ENCODE assay signal across 7 cellular contexts in the genomic region with DNA sequence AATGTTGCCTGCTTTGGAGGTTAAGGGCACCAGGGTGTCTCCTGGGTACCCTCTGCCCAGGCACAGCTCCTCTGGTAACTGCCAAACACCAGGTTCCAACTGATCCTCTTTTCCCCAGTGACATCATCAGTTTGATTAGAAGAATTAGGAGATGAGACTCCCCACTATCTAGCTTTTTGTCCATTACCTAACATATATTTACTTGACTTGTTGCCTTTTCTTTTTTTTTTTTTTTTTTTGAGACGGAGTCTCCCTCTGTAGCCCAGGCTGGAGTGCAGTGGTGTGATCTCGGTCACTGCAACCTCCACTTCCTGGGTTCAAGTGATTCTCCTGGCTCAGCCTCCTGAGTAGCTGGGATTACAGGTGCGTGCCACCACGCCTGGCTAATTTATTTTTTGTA. TPM values are rescaled to one million over a fixed set of nuclear protein-coding genes. Genes with fewer than 3 reads are reported as not detected.
DNase-seq lines count a peak whose midpoint lies in the region; ATAC-seq, FAIRE-seq and TF ChIP-seq lines count a peak whose summit lies in the region.
"Not testable (repeated sequence)": the region's sequence is repeated elsewhere in the genome, so short reads cannot be mapped to it uniquely, and the experiment has no call there.
"Had no signal": no experiment of that assay in that cellular context is flagged by ENCODE, and none has a peak within 500 bp of the region (broad histone marks: within the 10 kb centered on the region; RNA-seq: fewer than 3 reads in every experiment).

A gene with protein sequence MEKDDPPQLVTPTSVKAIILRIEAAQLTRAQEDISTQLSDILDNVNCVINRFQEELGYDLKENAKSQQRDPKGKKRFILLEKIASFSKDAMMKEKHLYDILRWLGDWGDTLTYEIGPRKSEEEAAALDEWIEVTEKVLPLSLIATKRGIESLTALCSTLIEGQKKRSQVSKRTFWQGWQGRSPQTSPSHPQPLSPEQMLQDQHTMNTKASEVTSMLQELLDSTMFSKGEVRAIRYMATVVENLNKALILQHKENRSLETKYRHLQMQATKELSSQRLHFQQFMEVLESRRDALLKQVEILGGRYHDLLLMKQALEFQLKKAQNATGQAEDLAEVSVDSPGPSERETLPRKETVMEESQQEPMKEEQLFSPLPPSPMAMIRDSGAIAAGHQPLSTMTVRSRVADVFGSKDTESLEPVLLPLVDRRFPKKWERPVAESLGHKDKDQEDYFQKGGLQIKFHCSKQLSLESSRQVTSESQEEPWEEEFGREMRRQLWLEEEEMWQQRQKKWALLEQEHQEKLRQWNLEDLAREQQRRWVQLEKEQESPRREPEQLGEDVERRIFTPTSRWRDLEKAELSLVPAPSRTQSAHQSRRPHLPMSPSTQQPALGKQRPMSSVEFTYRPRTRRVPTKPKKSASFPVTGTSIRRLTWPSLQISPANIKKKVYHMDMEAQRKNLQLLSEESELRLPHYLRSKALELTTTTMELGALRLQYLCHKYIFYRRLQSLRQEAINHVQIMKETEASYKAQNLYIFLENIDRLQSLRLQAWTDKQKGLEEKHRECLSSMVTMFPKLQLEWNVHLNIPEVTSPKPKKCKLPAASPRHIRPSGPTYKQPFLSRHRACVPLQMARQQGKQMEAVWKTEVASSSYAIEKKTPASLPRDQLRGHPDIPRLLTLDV (minus strand): TSS at position 101 of the 400 bp plus-strand sequence. CDS start 162 bp downstream, outside the sequence.

- not testable (repeated sequence) for H2BK15ac ChIP-seq in H1 (ENCODE audit: low read length)

- not testable (repeated sequence) for TF ChIP-seq POLR2A in H1 (IDR thresholded peaks at IDR 0.05; ENCODE audit: control extremely low read depth in 1 of 2, low read depth in 2 of 2, low read length in 2 of 2); HepG2 (IDR thresholded peaks at IDR 0.05; ENCODE audit: insufficient read depth in 1 of 2, low read depth in 2 of 2, low read length in 2 of 2)

- H3K4me2 ChIP-seq in BLaER1 treated with 17β-estradiol and CSF1 and Interleukin-3, amounts not matched to agents 10 nM and 100 nM = peak within 1 kb of the TSS; percentile 27 to 56 (median 41); a peak in 20 of 22 replicates
- not testable (repeated sequence) for H3K4me2 ChIP-seq in H1 (ENCODE audit: insufficient read depth in 1 of 2, low read depth in 2 of 2, low read length in 2 of 2); HepG2 (ENCODE audit: low read depth, low read length)

- not testable (repeated sequence) for H2BK5ac ChIP-seq in H1 (ENCODE audit: low read depth, low read length)

- not testable (repeated sequence) for H2BK12ac ChIP-seq in H1 (ENCODE audit: low read depth, low read length)

- H3K4me1 ChIP-seq in BLaER1 treated with 17β-estradiol and CSF1 and Interleukin-3, amounts not matched to agents 10 nM and 100 nM = peaks cover 8 to 29% (median 19%) of the 10 kb centered on the region in 10 experiments; a peak in 19 of 20 replicates
- not testable (repeated sequence) for H3K4me1 ChIP-seq in H1 (replicated peaks in 1 of 4; ENCODE audit: control insufficient read depth in 3 of 4, insufficient read depth in 4 of 4, low read length in 3 of 4)
- peaks cover 21% of the 10 kb centered on the region for H3K4me1 ChIP-seq in HepG2 (ENCODE audit: insufficient read depth, low read length)

- not testable (repeated sequence) for H3K14ac ChIP-seq in H1 (ENCODE audit: insufficient read length)

- H3K9me3 ChIP-seq in BLaER1 treated with 17β-estradiol and CSF1 and Interleukin-3, amounts not matched to agents 10 nM and 100 nM (replicated peaks in 1 of 11) = peaks cover 10 to 18% (median 15%) of the 10 kb centered on the region in 11 experiments
- H3K9me3 ChIP-seq in SK-N-MC (ENCODE audit: low read depth, low read length); H1 (ENCODE audit: insufficient read depth in 2 of 2, low read depth in 1 of 2, low read length in 1 of 2); HepG2 (ENCODE audit: low read length): not testable (repeated sequence)

- H3K27me3 ChIP-seq in BLaER1 treated with 17β-estradiol and CSF1 and Interleukin-3, amounts not matched to agents 10 nM and 100 nM; H1 (replicated peaks in 1 of 4; ENCODE audit: control insufficient read depth in 3 of 4, extremely low read depth in 1 of 4, insufficient read depth in 3 of 4, low read length in 3 of 4); HepG2 (ENCODE audit: control insufficient read depth in 1 of 2, insufficient read depth in 2 of 2, low read length in 2 of 2): not testable (repeated sequence)

- H2AK5ac ChIP-seq in H1 (ENCODE audit: low read depth, low read length) = 0 out of 2 replicates have a peak within 1 kb of the TSS, but pooled peaks have one; percentile 53

- not testable (repeated sequence) for FAIRE-seq in H1 (lab: Jason Lieb, UNC); HepG2 (lab: Jason Lieb, UNC)

- not testable (repeated sequence) for H2BK20ac ChIP-seq in H1 (ENCODE audit: low read length)

- H3K36me3 ChIP-seq in BLaER1 treated with 17β-estradiol and CSF1 and Interleukin-3, amounts not matched to agents 10 nM and 100 nM = peaks cover 0 to 11% (median 2%) of the 10 kb centered on the region in 11 experiments; a peak in 10 of 22 replicates
- not testable (repeated sequence) for H3K36me3 ChIP-seq in SK-N-MC (ENCODE audit: insufficient read depth, low read length); H1 (ENCODE audit: control insufficient read depth in 2 of 4, insufficient read depth in 4 of 4, low read length in 3 of 4); HepG2 (replicated peaks in 1 of 2; ENCODE audit: control insufficient read depth in 1 of 2, insufficient read depth in 2 of 2, low read length in 2 of 2)

- H2BK120ac ChIP-seq in H1 (replicated peaks; ENCODE audit: low read depth, low read length) = not testable (repeated sequence)

- not testable (repeated sequence) for H3K27ac ChIP-seq in BLaER1 treated with 17β-estradiol and CSF1 and Interleukin-3, amounts not matched to agents 10 nM and 100 nM; H1 (ENCODE audit: low read depth, low read length); HepG2 (ENCODE audit: extremely low read length, insufficient read depth, low read length)
- peak within 1 kb of the TSS; percentile 42 for H3K27ac ChIP-seq in SK-N-MC

- intact Hi-C loops in HepG2 (cut with micrococcal nuclease; ENCODE audit: unreplicated experiment) = not testable (repeated sequence)

- not testable (repeated sequence) for H3K9ac ChIP-seq in BLaER1 treated with 17β-estradiol and CSF1 and Interleukin-3, amounts not matched to agents 10 nM and 100 nM; H1 (replicated peaks in 1 of 4; ENCODE audit: extremely low read depth in 1 of 4, low read depth in 3 of 4, low read length in 3 of 4); HepG2 (ENCODE audit: insufficient read depth, low read depth, low read length)
- H3K9ac ChIP-seq in SK-N-MC (ENCODE audit: insufficient read length) = peak within 1 kb of the TSS; percentile 29

- H3K27me3 Mint-ChIP-seq in IgD-negative memory B cell; stimulated activated naive CD8-positive, alpha-beta T cell treated with anti-CD3 and anti-CD28 coated beads, Interleukin-15, amount 100 ng/mL, for 72 hours: not testable (repeated sequence)

- ATAC-seq in HepG2; stimulated activated naive CD8-positive, alpha-beta T cell treated with anti-CD3 and anti-CD28 coated beads, Interleukin-15, amount 100 ng/mL, for 72 hours: not testable (repeated sequence)

- not testable (repeated sequence) for H4K5ac ChIP-seq in H1 (ENCODE audit: insufficient read length, low read depth, low read length)

- not testable (repeated sequence) for H2AFZ ChIP-seq in H1 (ENCODE audit: low read length); HepG2 (ENCODE audit: low read length)

- H3K27ac Mint-ChIP-seq in IgD-negative memory B cell = peak within 1 kb of the TSS in 2 of 3 donors; percentile 23 to 76
- H3K27ac Mint-ChIP-seq in stimulated activated naive CD8-positive, alpha-beta T cell treated with anti-CD3 and anti-CD28 coated beads, Interleukin-15, amount 100 ng/mL, for 72 hours = peak within 1 kb of the TSS; percentile 16 to 90

- in situ Hi-C loops in HepG2 (cut with HindIII; ENCODE audit: extremely low pct_ligation_motif_present, low pct_unique_long_range_greater_than_20kb) = not testable (repeated sequence)

- not testable (repeated sequence) for H4K8ac ChIP-seq in H1 (ENCODE audit: extremely low read depth, insufficient read depth, low read length)

- TF ChIP-seq EP300 in H1 (IDR thresholded peaks at IDR 0.05; ENCODE audit: borderline replicate concordance in 1 of 2, low read depth in 2 of 2, low read length in 2 of 2); HepG2 (IDR thresholded peaks at IDR 0.05; ENCODE audit: low read depth in 2 of 2, low read length in 2 of 2); HepG2 (CRISPR knock-in tag; IDR thresholded peaks at IDR 0.05; ENCODE audit: borderline replicate concordance): not testable (repeated sequence)

- not testable (repeated sequence) for H3K4me3 Mint-ChIP-seq in IgD-negative memory B cell
- H3K4me3 Mint-ChIP-seq in stimulated activated naive CD8-positive, alpha-beta T cell treated with anti-CD3 and anti-CD28 coated beads, Interleukin-15, amount 100 ng/mL, for 72 hours = peak within 1 kb of the TSS in 1 of 2 donors; percentile 13

- not testable (repeated sequence) for H3K36me3 Mint-ChIP-seq in IgD-negative memory B cell

- not testable (repeated sequence) for TF ChIP-seq CTCF in H1 (IDR thresholded peaks at IDR 0.05; ENCODE audit: control extremely low read depth in 1 of 3, insufficient read depth in 1 of 3, low read depth in 1 of 3, low read length in 3 of 3); HepG2 (CRISPR knock-in tag; IDR thresholded peaks at IDR 0.05)

- not testable (repeated sequence) for H3K18ac ChIP-seq in H1 (ENCODE audit: extremely low read depth, low read length)

- not testable (repeated sequence) for H3K79me1 ChIP-seq in H1 (ENCODE audit: low read depth, low read length)

- not testable (repeated sequence) for H4K20me1 ChIP-seq in BLaER1 treated with 17β-estradiol and CSF1 and Interleukin-3, amounts not matched to agents 10 nM and 100 nM; H1 (replicated peaks in 1 of 2; ENCODE audit: control insufficient read depth in 1 of 2, insufficient read depth in 2 of 2, low read length in 2 of 2); HepG2 (ENCODE audit: insufficient read depth, low read length)

- not testable (repeated sequence) for H3K9me3 Mint-ChIP-seq in IgD-negative memory B cell; stimulated activated naive CD8-positive, alpha-beta T cell treated with anti-CD3 and anti-CD28 coated beads, Interleukin-15, amount 100 ng/mL, for 72 hours

- DNase-seq in SK-N-MC (ENCODE audit: low read depth, low spot score); H1 (ENCODE audit: low read depth in 1 of 2, low spot score in 2 of 2); HepG2 (ENCODE audit: low spot score); stimulated activated naive CD8-positive, alpha-beta T cell treated with anti-CD3 and anti-CD28 coated beads, Interleukin-15, amount 100 ng/mL, for 72 hours: not testable (repeated sequence)

- H3K23ac ChIP-seq in H1 (ENCODE audit: insufficient read length) = not testable (repeated sequence)

- CTCF ChIA-PET in H1 (lab: Charles Lee; ENCODE audit: partially characterized antibody) = interaction anchor here (0.6 to 1.4 kb wide), 8 partner anchors 12 to 443 kb away, joined by 3 to 7 read pairs (median 4); a partner anchor contains a TSS
- CTCF ChIA-PET in HepG2 (lab: Yijun Ruan, JAX; ENCODE audit: low intra/inter-chr PET ratio, low total read pairs) = not testable (repeated sequence)

- not testable (repeated sequence) for BruUV-seq in HepG2 (replicated peaks; lab: Mats Ljungman, UMichigan)

- not testable (repeated sequence) for H3K4me1 Mint-ChIP-seq in IgD-negative memory B cell; stimulated activated naive CD8-positive, alpha-beta T cell treated with anti-CD3 and anti-CD28 coated beads, Interleukin-15, amount 100 ng/mL, for 72 hours

- POLR2A ChIA-PET in H1 (lab: Charles Lee; ENCODE audit: partially characterized antibody) = interaction anchor here (1.8 to 2.1 kb wide), 2 partner anchors 39 to 136 kb away, joined by 5 read pairs; a partner anchor contains a TSS
- POLR2A ChIA-PET in HepG2 (lab: Yijun Ruan, JAX) = interaction anchor here (0.5 kb wide), 1 partner anchor 17 kb away, joined by 3 read pairs; no protein-coding TSS in a partner anchor

- H4K91ac ChIP-seq in H1 (replicated peaks; ENCODE audit: insufficient read length, low read length) = not testable (repeated sequence)

- not testable (repeated sequence) for H3K79me2 ChIP-seq in H1 (ENCODE audit: control insufficient read depth in 1 of 2, insufficient read depth in 2 of 2, low read length in 2 of 2); HepG2 (ENCODE audit: insufficient read depth, low read length)

- 77% methylated on average over 3 of the region's 4 CpGs; no CpG with 5 or more reads in 1 of the 2 experiments for WGBS in H1 (ENCODE audit: extremely low coverage in 1 of 2, insufficient coverage in 1 of 2, insufficient read length in 1 of 2, insufficient replicate concordance in 2 of 2, low coverage in 1 of 2, low lambda C conversion rate in 2 of 2, missing lambda C conversion rate in 1 of 2), 2 experiments
- 82% methylated on average over 4 of the region's 4 CpGs for WGBS in HepG2 (ENCODE audit: low lambda C conversion rate)

- not testable (repeated sequence) for H3K4me3 ChIP-seq in BLaER1 treated with 17β-estradiol and CSF1 and Interleukin-3, amounts not matched to agents 10 nM and 100 nM; H1 (ENCODE audit: extremely low read depth in 1 of 4, insufficient read depth in 2 of 4, low read depth in 3 of 4, low read length in 4 of 4); HepG2 (replicated peaks in 1 of 3; ENCODE audit: insufficient read depth in 1 of 3, low read depth in 2 of 3, low read length in 3 of 3)
- H3K4me3 ChIP-seq in SK-N-MC = peak within 1 kb of the TSS; percentile 54

- not testable (repeated sequence) for TF ChIP-seq RAD21 in H1 (IDR thresholded peaks at IDR 0.05 in 1 of 2, conservative IDR thresholded peaks at IDR 0.05 in 1 of 2; ENCODE audit: low read depth in 2 of 2, low read length in 2 of 2); HepG2 (CRISPR knock-in tag; IDR thresholded peaks at IDR 0.05)

- H3K56ac ChIP-seq in H1 (replicated peaks; ENCODE audit: insufficient read length, low read depth, low read length) = not testable (repeated sequence)

- H3K4ac ChIP-seq in H1 (replicated peaks; ENCODE audit: insufficient read length, low read depth, low read length) = not testable (repeated sequence)

- not testable (repeated sequence) for H3K23me2 ChIP-seq in H1 (ENCODE audit: low read depth, low read length)

RNA-seq across cellular contexts. Expression of the gene that starts here (rescaled TPM):
- polyA plus RNA-seq in IgD-negative memory B cell (0.16 TPM), H1 (2011; rRNA removed) (0.12 and 0.13 TPM in 2 replicates), HepG2 (2011; rRNA removed) (0.05 and 0.07 TPM in 2 replicates)
- total RNA-seq in H1 (2021; fragmentation: NEBNext Ultra II Directional; extraction: Animal tissue kit (Norgen Biotek cat#: 25700)) = 0.21 and 0.73 TPM in 2 replicates
- polyA plus RNA-seq in H1 (2011; cell fraction: cytosol; rRNA removed) = 0.28 TPM
- 0.34 TPM for polyA plus RNA-seq in H1 (2011; cell fraction: nucleus; rRNA removed)
- polyA plus RNA-seq in H1 (2012, experiment 1 of 2) = 0.52 to 0.70 TPM (median 0.58 TPM) in 4 replicates
- 0.09 TPM for polyA plus RNA-seq in H1 (2012, experiment 2 of 2)
- polyA plus RNA-seq in H1 (2013, experiment 1 of 2) = 0.18 TPM
- polyA plus RNA-seq in H1 (2013, experiment 2 of 2) = 0.09 TPM
- 0.41 and 0.46 TPM in 2 replicates for polyA minus RNA-seq in H1 (2011; rRNA and poly(A)+ RNA removed)
- not detected for polyA minus RNA-seq in H1 (2011; cell fraction: cytosol; rRNA and poly(A)+ RNA removed)
- polyA minus RNA-seq in H1 (2011; cell fraction: nucleus; rRNA and poly(A)+ RNA removed) = 0.20 TPM
- 0.17 and 0.20 TPM in 2 replicates for total RNA-seq in HepG2 (2016; rRNA removed; fragmentation: Illumina TruSeq; extraction: Trizol)
- total RNA-seq in HepG2 (2016; cell fraction: cytosol; rRNA removed; fragmentation: Illumina TruSeq; extraction: Trizol; ENCODE audit: low read depth) = not detected in 2 replicates
- 0.21 and 0.30 TPM in 2 replicates for total RNA-seq in HepG2 (2016; cell fraction: insoluble cytoplasmic fraction; rRNA removed; fragmentation: Illumina TruSeq; extraction: Trizol)
- total RNA-seq in HepG2 (2016; cell fraction: membrane; rRNA removed; fragmentation: Illumina TruSeq; extraction: Trizol) = 0.14 and 0.15 TPM in 2 replicates
- 0.16 TPM in 1 of 2 replicates, not detected in the other for total RNA-seq in HepG2 (2016; cell fraction: nucleus; rRNA removed; fragmentation: Illumina TruSeq; extraction: Trizol)
- polyA plus RNA-seq in HepG2 (2011; cell fraction: cytosol; rRNA removed) = 0.03 and 0.12 TPM in 2 replicates
- 0.07 and 0.08 TPM in 2 replicates for polyA plus RNA-seq in HepG2 (2011; cell fraction: nucleus; rRNA removed)
- 0.19 and 0.44 TPM in 2 replicates for polyA plus RNA-seq in HepG2 (2012)
- polyA plus RNA-seq in HepG2 (2016; cell fraction: cytosol; fragmentation: Illumina TruSeq; extraction: Trizol; ENCODE audit: low read depth) = not detected in 2 replicates
- 0.20 and 0.25 TPM in 2 replicates for polyA plus RNA-seq in HepG2 (2016; cell fraction: insoluble cytoplasmic fraction; fragmentation: Illumina TruSeq; extraction: Trizol; ENCODE audit: low read depth)
- 0.14 and 0.23 TPM in 2 replicates for polyA plus RNA-seq in HepG2 (2016; cell fraction: membrane; fragmentation: Illumina TruSeq; extraction: Trizol; ENCODE audit: low read depth)
- polyA plus RNA-seq in HepG2 (2016; cell fraction: nucleus; fragmentation: Illumina TruSeq; extraction: Trizol; ENCODE audit: insufficient read depth, low read depth) = not detected in 2 replicates
- 0.22 TPM in 1 of 2 replicates, not detected in the other for polyA minus RNA-seq in HepG2 (2011; rRNA and poly(A)+ RNA removed; ENCODE audit: low replicate concordance)
- polyA minus RNA-seq in HepG2 (2011; cell fraction: cytosol; rRNA and poly(A)+ RNA removed) = not detected in 2 replicates
- polyA minus RNA-seq in HepG2 (2011; cell fraction: nucleus; rRNA and poly(A)+ RNA removed) = 0.25 TPM in 1 of 2 replicates, not detected in the other
- total RNA-seq: CD4-positive, CD25-positive, alpha-beta regulatory T cell had no signal
